Comparison of ENCODE assay signal across 27 cellular contexts in the genomic region with DNA sequence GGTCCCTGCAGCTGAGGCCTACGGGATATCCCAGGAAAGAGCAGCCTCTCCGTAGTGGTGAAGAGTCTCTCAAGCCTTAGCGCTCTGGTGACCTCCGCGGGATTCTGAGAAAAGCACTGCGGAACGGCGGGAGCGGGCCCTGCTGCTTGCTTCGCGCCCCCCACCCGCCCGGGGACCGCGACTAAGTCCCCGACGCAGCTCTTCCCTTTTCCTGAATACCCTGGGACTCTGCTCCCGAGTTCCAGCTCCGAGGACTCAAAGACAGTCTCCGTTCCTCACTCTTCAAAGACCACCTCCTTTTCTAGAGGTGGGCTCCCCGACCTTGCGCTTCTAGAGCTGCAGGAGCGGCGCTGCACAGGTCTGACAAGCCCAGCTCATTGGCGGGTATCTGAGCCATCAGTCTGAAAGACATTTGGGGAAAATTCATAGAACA. TPM values are rescaled to one million over a fixed set of nuclear protein-coding genes. Genes with fewer than 3 reads are reported as not detected.
DNase-seq lines count a peak whose midpoint lies in the region; ATAC-seq, FAIRE-seq and TF ChIP-seq lines count a peak whose summit lies in the region.
"Had no signal": no experiment of that assay in that cellular context is flagged by ENCODE, and none has a peak within 500 bp of the region (broad histone marks: within the 10 kb centered on the region; RNA-seq: fewer than 3 reads in every experiment).

No MANE protein-coding gene starts in this region.

- in situ Hi-C loops in HepG2 (cut with HindIII; ENCODE audit: extremely low pct_ligation_motif_present, low pct_unique_long_range_greater_than_20kb): no loop called here

- TF ChIP-seq POLR2A in HepG2 (IDR thresholded peaks at IDR 0.05; ENCODE audit: insufficient read depth in 1 of 2, low read depth in 2 of 2, low read length in 2 of 2): no peak

- H3K36me3 Mint-ChIP-seq in endothelial cell (ENCODE audit: low read depth, unreplicated experiment): no peaks in the 10 kb centered on the region
- H3K36me3 Mint-ChIP-seq in stimulated activated naive B cell treated with anti-CD40 and anti-IgM and Interleukin-4, amounts not matched to agents 10 μg/mL and 1 μg/mL and 100 μg/mL, for 72 hours: peaks cover 0 to 7% of the 10 kb centered on the region in 2 donors

- H4K20me1 ChIP-seq in HepG2 (ENCODE audit: insufficient read depth, low read length): no peaks in the 10 kb centered on the region

- TF ChIP-seq EP300 in HepG2 (IDR thresholded peaks at IDR 0.05; ENCODE audit: low read depth in 2 of 2, low read length in 2 of 2) (no peak), HepG2 (CRISPR knock-in tag; IDR thresholded peaks at IDR 0.05; ENCODE audit: borderline replicate concordance) (no peak)

- H3K4me2 ChIP-seq in HepG2 (ENCODE audit: low read depth, low read length): no peak overlapping the region
- H3K4me2 ChIP-seq: KMS-11, PC-9 had no signal

- TF ChIP-seq CTCF in endothelial cell (IDR thresholded peaks at IDR 0.05; ENCODE audit: unreplicated experiment) (no peak), HepG2 (CRISPR knock-in tag; IDR thresholded peaks at IDR 0.05) (no peak)

- peaks cover 2 to 43% of the 10 kb centered on the region in 2 experiments; a peak in 3 of 5 replicates for H3K27me3 ChIP-seq in HepG2 (ENCODE audit: control insufficient read depth in 1 of 2, insufficient read depth in 2 of 2, low read length in 2 of 2)

- H3K4me3 ChIP-seq in HepG2 (replicated peaks in 1 of 3; ENCODE audit: insufficient read depth in 1 of 3, low read depth in 2 of 3, low read length in 3 of 3): no peak overlapping the region
- H3K4me3 ChIP-seq: left lung, mucosa of descending colon, PC-9 had no signal

- H3K27me3 Mint-ChIP-seq in endothelial cell (ENCODE audit: unreplicated experiment): peaks cover 18% of the 10 kb centered on the region
- H3K27me3 Mint-ChIP-seq in stimulated activated naive B cell treated with anti-CD40 and anti-IgM and Interleukin-4, amounts not matched to agents 10 μg/mL and 1 μg/mL and 100 μg/mL, for 72 hours: peaks cover 62 to 71% of the 10 kb centered on the region in 2 donors

- H3K4me3 Mint-ChIP-seq in endothelial cell (ENCODE audit: unreplicated experiment): no peak overlapping the region
- H3K4me3 Mint-ChIP-seq in stimulated activated naive B cell treated with anti-CD40 and anti-IgM and Interleukin-4, amounts not matched to agents 10 μg/mL and 1 μg/mL and 100 μg/mL, for 72 hours: no peak overlapping the region
- H3K4me3 Mint-ChIP-seq: activated CD4-positive, alpha-beta T cell treated with anti-CD3 and anti-CD28 coated beads, Interleukin-2, amount 10 ng/mL, durations not matched to agents 24 days and 14 days; activated naive CD8-positive, alpha-beta T cell treated with anti-CD3 and anti-CD28 coated beads, Interleukin-2, amount 50 U/mL, for 24 hours had no signal

- POLR2A ChIA-PET in HepG2 (lab: Yijun Ruan, JAX): no interaction called here

- no peak for ATAC-seq in stimulated activated naive B cell treated with anti-CD40 and anti-IgM and Interleukin-4, amounts not matched to agents 10 μg/mL and 1 μg/mL and 100 μg/mL, for 72 hours (replicated peaks)
- no peak for ATAC-seq in GM19455 (IDR thresholded peaks at IDR 0.05; ENCODE audit: unreplicated experiment)
- no peak for ATAC-seq in GM19328 (IDR thresholded peaks at IDR 0.05; ENCODE audit: unreplicated experiment)
- no peak for ATAC-seq in HepG2
- ATAC-seq: activated naive CD8-positive, alpha-beta T cell treated with anti-CD3 and anti-CD28 coated beads, Interleukin-2, amount 50 U/mL, for 24 hours; activated T-helper 17 cell treated with anti-CD3 and anti-CD28 coated beads, Interleukin-2, amount 50 U/mL, for 72 hours; left lung; mucosa of descending colon had no signal

- no peaks in the 10 kb centered on the region for H3K4me1 ChIP-seq in HepG2 (ENCODE audit: insufficient read depth, low read length)
- H3K4me1 ChIP-seq: breast epithelium had no signal

- WGBS in HepG2 (ENCODE audit: low lambda C conversion rate): 61% methylated on average over 14 of the region's 25 CpGs

- TF ChIP-seq RAD21 in HepG2 (CRISPR knock-in tag; IDR thresholded peaks at IDR 0.05): no peak

- no peak overlapping the region for H3K27ac ChIP-seq in HepG2 (ENCODE audit: extremely low read length, insufficient read depth, low read length)
- H3K27ac ChIP-seq: 22Rv1, KMS-11, left lung, PC-9 had no signal

- intact Hi-C loops in HepG2 (cut with micrococcal nuclease; ENCODE audit: unreplicated experiment): no loop called here

- CTCF ChIA-PET in HepG2 (lab: Yijun Ruan, JAX; ENCODE audit: low intra/inter-chr PET ratio, low total read pairs): no interaction called here

- H2AFZ ChIP-seq in HepG2 (ENCODE audit: low read length): no peak overlapping the region
- H2AFZ ChIP-seq: PC-9 had no signal

- no peaks in the 10 kb centered on the region for H3K79me2 ChIP-seq in HepG2 (ENCODE audit: insufficient read depth, low read length)

- BruUV-seq in HepG2 (replicated peaks; lab: Mats Ljungman, UMichigan): no TSS peak

- no peaks in the 10 kb centered on the region for H3K9me3 Mint-ChIP-seq in endothelial cell (ENCODE audit: unreplicated experiment)
- H3K9me3 Mint-ChIP-seq in stimulated activated naive B cell treated with anti-CD40 and anti-IgM and Interleukin-4, amounts not matched to agents 10 μg/mL and 1 μg/mL and 100 μg/mL, for 72 hours: no peaks in the 10 kb centered on the region
- H3K9me3 Mint-ChIP-seq: activated naive CD8-positive, alpha-beta T cell treated with anti-CD3 and anti-CD28 coated beads, Interleukin-2, amount 50 U/mL, for 24 hours; activated T-helper 17 cell treated with anti-CD3 and anti-CD28 coated beads, Interleukin-2, amount 50 U/mL, for 72 hours had no signal

- H3K9ac ChIP-seq in HepG2 (ENCODE audit: insufficient read depth, low read depth, low read length): no peak overlapping the region
- H3K9ac ChIP-seq: KMS-11 had no signal

- no peak overlapping the region for H3K27ac Mint-ChIP-seq in endothelial cell (ENCODE audit: unreplicated experiment)
- peak overlapping the region; percentile 20 for H3K27ac Mint-ChIP-seq in stimulated activated naive B cell treated with anti-CD40 and anti-IgM and Interleukin-4, amounts not matched to agents 10 μg/mL and 1 μg/mL and 100 μg/mL, for 72 hours
- H3K27ac Mint-ChIP-seq: activated T-helper 17 cell treated with anti-CD3 and anti-CD28 coated beads, Interleukin-2, amount 50 U/mL, for 72 hours had no signal

- no peaks in the 10 kb centered on the region for H3K9me3 ChIP-seq in HepG2 (ENCODE audit: low read length)
- H3K9me3 ChIP-seq: breast epithelium, left lung, mucosa of descending colon had no signal

- H3K36me3 ChIP-seq in HepG2 (replicated peaks in 1 of 2; ENCODE audit: control insufficient read depth in 1 of 2, insufficient read depth in 2 of 2, low read length in 2 of 2): no peaks in the 10 kb centered on the region
- H3K36me3 ChIP-seq: breast epithelium, left lung had no signal

- DNase-seq in NCI-H2227 (lab: John Stamatoyannopoulos, UW; ENCODE audit: unreplicated experiment) (peak; percentile 8), NCI-H2227 treated with DMSO at 0.1 percent for 48 hours (lab: John Stamatoyannopoulos, UW) (no peak), endothelial cell (ENCODE audit: low spot score) (peak; percentile 25), left kidney (ENCODE audit: low read depth, low spot score) (peak; percentile 55), HepG2 (ENCODE audit: low spot score) (no peak)
- no peak for DNase-seq in stimulated activated naive B cell treated with anti-CD40 and anti-IgM and Interleukin-4, amounts not matched to agents 10 μg/mL and 1 μg/mL and 100 μg/mL, for 72 hours
- DNase-seq: activated CD4-positive, alpha-beta T cell treated with anti-CD3 and anti-CD28 coated beads, Interleukin-2, amount 10 ng/mL, durations not matched to agents 24 days and 14 days; activated naive CD8-positive, alpha-beta T cell treated with anti-CD3 and anti-CD28 coated beads, Interleukin-2, amount 50 U/mL, for 24 hours; DMS79 treated with DMSO at 0.1 percent for 48 hours; foreskin fibroblast; left lung; mucosa of descending colon; MV-4-11; NCI-H1694 treated with DMSO at 0.1 percent for 48 hours; NCI-H345; occipital lobe; PC-9; SHP77 treated with DMSO at 0.1 percent for 48 hours; stimulated activated CD4-positive, alpha-beta T cell treated with anti-CD3 and anti-CD28 coated beads, Interleukin-12 subunit alpha, Interleukin-12 subunit beta, amount 100 ng/mL, for 4 hours; T-helper 1 cell had no signal

- FAIRE-seq in HepG2 (lab: Jason Lieb, UNC): no peak

- H3K4me1 Mint-ChIP-seq in endothelial cell (ENCODE audit: unreplicated experiment): peaks cover 12% of the 10 kb centered on the region
- H3K4me1 Mint-ChIP-seq in stimulated activated naive B cell treated with anti-CD40 and anti-IgM and Interleukin-4, amounts not matched to agents 10 μg/mL and 1 μg/mL and 100 μg/mL, for 72 hours: peaks cover 14 to 25% of the 10 kb centered on the region in 2 donors

TF ChIP-seq in HepG2, 621 proteins besides CTCF, POLR2A, EP300 and RAD21 (continues in another document):
- TF ChIP-seq PHF5A (CRISPR knock-in tag; IDR thresholded peaks at IDR 0.05; ENCODE audit: low read depth, unreplicated experiment) (no peak), TGIF2 (CRISPR knock-in tag; IDR thresholded peaks at IDR 0.05) (no peak), SMARCE1 (IDR thresholded peaks at IDR 0.05; ENCODE audit: borderline replicate concordance) (no peak)

RNA-seq across cellular contexts. Expression of a gene that starts 3.6 kb away (rescaled TPM):
- total RNA-seq in endothelial cell (ENCODE audit: unreplicated experiment) (not detected), HepG2 (2016; rRNA removed; fragmentation: Illumina TruSeq; extraction: Trizol) (not detected in 2 replicates)
- total RNA-seq in HepG2 (2016; cell fraction: cytosol; rRNA removed; fragmentation: Illumina TruSeq; extraction: Trizol; ENCODE audit: low read depth): not detected in 2 replicates
- not detected in 2 replicates for total RNA-seq in HepG2 (2016; cell fraction: insoluble cytoplasmic fraction; rRNA removed; fragmentation: Illumina TruSeq; extraction: Trizol)
- not detected in 2 replicates for total RNA-seq in HepG2 (2016; cell fraction: membrane; rRNA removed; fragmentation: Illumina TruSeq; extraction: Trizol)
- not detected in 2 replicates for total RNA-seq in HepG2 (2016; cell fraction: nucleus; rRNA removed; fragmentation: Illumina TruSeq; extraction: Trizol)
- polyA plus RNA-seq in HepG2 (2011; rRNA removed): not detected in 2 replicates
- not detected in 2 replicates for polyA plus RNA-seq in HepG2 (2011; cell fraction: cytosol; rRNA removed)
- not detected in 2 replicates for polyA plus RNA-seq in HepG2 (2011; cell fraction: nucleus; rRNA removed)
- polyA plus RNA-seq in HepG2 (2012): not detected in 2 replicates
- polyA plus RNA-seq in HepG2 (2016; cell fraction: cytosol; fragmentation: Illumina TruSeq; extraction: Trizol; ENCODE audit: low read depth): not detected in 2 replicates
- not detected in 2 replicates for polyA plus RNA-seq in HepG2 (2016; cell fraction: insoluble cytoplasmic fraction; fragmentation: Illumina TruSeq; extraction: Trizol; ENCODE audit: low read depth)
- not detected in 2 replicates for polyA plus RNA-seq in HepG2 (2016; cell fraction: membrane; fragmentation: Illumina TruSeq; extraction: Trizol; ENCODE audit: low read depth)
- polyA plus RNA-seq in HepG2 (2016; cell fraction: nucleus; fragmentation: Illumina TruSeq; extraction: Trizol; ENCODE audit: insufficient read depth, low read depth): not detected in 2 replicates
- not detected in 2 replicates for polyA minus RNA-seq in HepG2 (2011; rRNA and poly(A)+ RNA removed; ENCODE audit: low replicate concordance)
- polyA minus RNA-seq in HepG2 (2011; cell fraction: cytosol; rRNA and poly(A)+ RNA removed): not detected in 2 replicates
- polyA minus RNA-seq in HepG2 (2011; cell fraction: nucleus; rRNA and poly(A)+ RNA removed): not detected in 2 replicates
- total RNA-seq: activated CD4-positive, alpha-beta T cell treated with anti-CD3 and anti-CD28 coated beads, Interleukin-2, amount 10 ng/mL, durations not matched to agents 24 days and 14 days; activated T-helper 17 cell treated with anti-CD3 and anti-CD28 coated beads, Interleukin-2, amount 50 U/mL, for 72 hours; PC-9; renal cortical epithelial cell had no signal

Comparison
In these comparisons a context has a peak if more than half of its experiments do, and no peak if none do; other contexts are left out.
1. DNase-seq: peak in NCI-H2227 (single experiment), endothelial cell (single experiment) and left kidney (single experiment); none in NCI-H2227 treated with DMSO at 0.1 percent for 48 hours (single experiment), stimulated activated naive B cell treated with anti-CD40 and anti-IgM and Interleukin-4, amounts not matched to agents 10 μg/mL and 1 μg/mL and 100 μg/mL, for 72 hours (single experiment) and HepG2 (single experiment).